8 cellular contexts compared by ENCODE assay signal in genomic region chrX:139194571-139195280, GRCh38.
DNase-seq lines count a peak whose midpoint lies in the region; ATAC-seq, FAIRE-seq and TF ChIP-seq lines count a peak whose summit lies in the region.

No MANE protein-coding gene starts in this region.

- DNase-seq in activated CD4-positive, alpha-beta T cell treated with anti-CD3 and anti-CD28 coated beads for 36 hours = peak; percentile 25
- DNase-seq in activated CD4-positive, alpha-beta T cell treated with anti-CD3 and anti-CD28 coated beads for 1 hour = no peak
- DNase-seq in bronchial epithelial cell (ENCODE audit: low read depth) = peak; percentile 48
- DNase-seq in lower lobe of right lung = peak; percentile 55
- no peak for DNase-seq in type B pancreatic cell (ENCODE audit: extremely low spot score, unreplicated experiment)
- DNase-seq in cerebellum (ENCODE audit: low spot score) = no peak

- no peak overlapping the region for H3K27ac Mint-ChIP-seq in activated CD4-positive, alpha-beta T cell treated with anti-CD3 and anti-CD28 coated beads for 36 hours
- peak overlapping the region; percentile 72 for H3K27ac Mint-ChIP-seq in type B pancreatic cell

- peak; percentile 7 for FAIRE-seq in bronchial epithelial cell (lab: Jason Lieb, UNC)

- H3K27me3 Mint-ChIP-seq in activated CD4-positive, alpha-beta T cell treated with anti-CD3 and anti-CD28 coated beads for 36 hours = peaks cover 36% of the 10 kb centered on the region
- H3K27me3 Mint-ChIP-seq in type B pancreatic cell = peaks cover 49% of the 10 kb centered on the region

- H3K27ac ChIP-seq in lower lobe of right lung = no peak overlapping the region

- no peak for ATAC-seq in activated CD4-positive, alpha-beta T cell treated with anti-CD3 and anti-CD28 coated beads for 36 hours
- ATAC-seq in lower lobe of right lung = peak; percentile 80 to 84
- no peak for ATAC-seq in HG03342 (IDR thresholded peaks at IDR 0.05; ENCODE audit: unreplicated experiment)
- ATAC-seq in HG03457 (IDR thresholded peaks at IDR 0.05; ENCODE audit: unreplicated experiment) = no peak

- H3K4me1 ChIP-seq in lower lobe of right lung = no peaks in the 10 kb centered on the region

- H3K9me3 Mint-ChIP-seq in activated CD4-positive, alpha-beta T cell treated with anti-CD3 and anti-CD28 coated beads for 36 hours (ENCODE audit: low read depth) = no peaks in the 10 kb centered on the region
- H3K9me3 Mint-ChIP-seq in type B pancreatic cell = no peaks in the 10 kb centered on the region

- no peaks in the 10 kb centered on the region for H3K9me3 ChIP-seq in lower lobe of right lung

- intact Hi-C loops in activated CD4-positive, alpha-beta T cell treated with anti-CD3 and anti-CD28 coated beads for 36 hours (cut with DNase I, micrococcal nuclease) = no loop called here
- intact Hi-C loops in lower lobe of right lung (cut with DNase I) = no loop called here

- POLR2A ChIA-PET in activated CD4-positive, alpha-beta T cell treated with anti-CD3 and anti-CD28 coated beads for 36 hours (lab: Charles Lee) = no interaction called here

- H3K36me3 ChIP-seq in bronchial epithelial cell (ENCODE audit: control insufficient read depth, insufficient read depth, low read length) = no peaks in the 10 kb centered on the region
- no peaks in the 10 kb centered on the region for H3K36me3 ChIP-seq in lower lobe of right lung

- H3K36me3 Mint-ChIP-seq in activated CD4-positive, alpha-beta T cell treated with anti-CD3 and anti-CD28 coated beads for 36 hours (ENCODE audit: low read depth) = no peaks in the 10 kb centered on the region
- H3K36me3 Mint-ChIP-seq in type B pancreatic cell = no peaks in the 10 kb centered on the region

- H3K27me3 ChIP-seq in bronchial epithelial cell (ENCODE audit: control insufficient read depth, insufficient read depth, low read length) = no peaks in the 10 kb centered on the region
- H3K27me3 ChIP-seq in lower lobe of right lung (ENCODE audit: low read depth) = no peaks in the 10 kb centered on the region

- peaks cover 2% of the 10 kb centered on the region for H3K4me1 Mint-ChIP-seq in activated CD4-positive, alpha-beta T cell treated with anti-CD3 and anti-CD28 coated beads for 36 hours
- no peaks in the 10 kb centered on the region for H3K4me1 Mint-ChIP-seq in type B pancreatic cell (ENCODE audit: unreplicated experiment)

- CTCF ChIA-PET in activated CD4-positive, alpha-beta T cell treated with anti-CD3 and anti-CD28 coated beads for 36 hours (lab: Charles Lee) = interaction anchor here (1.2 kb wide), 1 partner anchor 20 kb away, joined by 3 read pairs; no protein-coding TSS in a partner anchor

- TF ChIP-seq CTCF in bronchial epithelial cell (IDR thresholded peaks at IDR 0.05; ENCODE audit: insufficient read depth, low read length, severe bottlenecking) (no peak), lower lobe of right lung (IDR thresholded peaks at IDR 0.05) (no peak), type B pancreatic cell (conservative IDR thresholded peaks at IDR 0.05) (no peak)

- H3K4me3 Mint-ChIP-seq in activated CD4-positive, alpha-beta T cell treated with anti-CD3 and anti-CD28 coated beads for 36 hours = no peak overlapping the region
- peak overlapping the region; percentile 82 for H3K4me3 Mint-ChIP-seq in type B pancreatic cell

- H3K4me3 ChIP-seq in bronchial epithelial cell (ENCODE audit: low read depth, low read length) (peak overlapping the region; percentile 40), lower lobe of right lung (peak overlapping the region; percentile 47)

Comparison
In these comparisons a context has a peak if more than half of its experiments do, and no peak if none do; other contexts are left out.
1. DNase-seq: peak in activated CD4-positive, alpha-beta T cell treated with anti-CD3 and anti-CD28 coated beads for 36 hours (single experiment), bronchial epithelial cell (single experiment) and lower lobe of right lung (single experiment); none in activated CD4-positive, alpha-beta T cell treated with anti-CD3 and anti-CD28 coated beads for 1 hour (single experiment), type B pancreatic cell (single experiment) and cerebellum (single experiment).
2. ATAC-seq: peak in lower lobe of right lung (2 of 2); none in activated CD4-positive, alpha-beta T cell treated with anti-CD3 and anti-CD28 coated beads for 36 hours (single experiment), HG03342 (single experiment) and HG03457 (single experiment).